ENCODE assay signal across 8 cellular contexts in the genomic region with DNA sequence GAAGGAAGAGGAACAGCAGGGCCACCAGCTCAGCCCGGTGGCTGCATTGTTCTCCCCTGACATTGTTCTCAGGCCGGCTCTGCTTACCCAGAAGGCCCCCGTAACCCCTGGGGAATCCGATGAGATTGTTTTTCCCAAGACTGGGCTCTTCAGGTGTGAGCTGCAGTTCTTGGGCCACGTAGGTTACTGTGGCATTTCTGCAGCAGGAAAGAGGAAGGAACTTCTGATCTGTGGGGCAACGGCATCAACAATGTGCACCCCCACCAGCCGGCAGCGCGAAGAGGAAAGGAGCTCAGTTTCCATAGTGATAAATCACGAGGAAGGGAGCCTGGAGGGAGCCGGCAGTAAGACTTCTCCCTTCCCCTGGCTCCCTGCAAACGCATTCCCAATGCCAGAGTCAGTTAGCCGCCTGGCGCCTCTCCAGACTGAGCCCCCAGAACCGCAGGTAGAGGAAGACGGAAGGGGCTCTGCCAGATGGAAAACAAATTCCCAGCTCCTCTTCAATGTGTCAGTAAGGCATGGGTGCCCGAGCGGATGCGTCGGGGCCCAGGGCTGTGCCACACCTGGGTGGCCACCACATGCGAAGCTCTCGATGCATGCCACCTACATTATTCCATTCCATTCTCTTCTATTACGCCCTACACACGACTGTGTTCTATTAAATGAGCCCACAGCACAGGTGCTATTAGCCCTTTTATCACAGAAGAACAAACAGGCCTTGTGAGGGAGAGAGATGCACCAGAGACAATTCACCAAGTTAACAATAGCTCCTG.
DNase-seq lines count a peak whose midpoint lies in the region; ATAC-seq and TF ChIP-seq lines count a peak whose summit lies in the region.

No MANE protein-coding gene starts in this region.

- TF ChIP-seq CTCF in tibial artery (IDR thresholded peaks at IDR 0.05): no peak

- no peak overlapping the region for H3K27ac ChIP-seq in tibial artery

- intact Hi-C loops in tibial artery (cut with DNase I; ENCODE audit: low total_unique reads): no loop called here

- H3K36me3 ChIP-seq in tibial artery: no peaks in the 10 kb centered on the region

- peaks cover 0 to 8% (median 4%) of the 10 kb centered on the region in 4 donors for H3K4me1 ChIP-seq in tibial artery

- H3K27me3 ChIP-seq in tibial artery: no peaks in the 10 kb centered on the region

- DNase-seq in ELF-1 (ENCODE audit: low read depth, low spot score) (peak; percentile 79), NCI-H748 (lab: John Stamatoyannopoulos, UW; ENCODE audit: unreplicated experiment) (peak; percentile 47), ecto neural progenitor cell (ENCODE audit: low spot score) (peak; percentile 83), medulla oblongata (ENCODE audit: extremely low spot score) (peak; percentile 79), tibial artery (peak; percentile 65 to 79), COLO829 (ENCODE audit: low spot score) (no peak), cortex of kidney (lab: John Stamatoyannopoulos, UW) (no peak)

- peak overlapping the region in 1 of 2 donors; percentile 1 for H3K4me3 ChIP-seq in tibial artery

- H3K9me3 ChIP-seq in tibial artery: no peaks in the 10 kb centered on the region

- no peak for ATAC-seq in GM18498 (IDR thresholded peaks at IDR 0.05; ENCODE audit: unreplicated experiment)

Comparison
In these comparisons a context has a peak if more than half of its experiments do, and no peak if none do; other contexts are left out.
1. DNase-seq: peak in ELF-1 (single experiment), NCI-H748 (single experiment), ecto neural progenitor cell (single experiment), medulla oblongata (single experiment) and tibial artery (2 of 2); none in COLO829 (single experiment) and cortex of kidney (single experiment).